1 cellular context compared by ENCODE assay signal in genomic region chr22:23856721-23857605, GRCh38.
A peak's percentile ranks its signal among the peaks of the same experiment; 100 is the strongest.
TF ChIP-seq lines count a peak whose summit lies in the region.

No MANE protein-coding gene starts in this region.

TF ChIP-seq in GM12878, 131 proteins besides CTCF, POLR2A, EP300 and RAD21 (continued from another document):
- TF ChIP-seq NKRF (conservative IDR thresholded peaks at IDR 0.05) (0 out of 2 replicates have a peak, but pooled peaks have one; percentile 22), IKZF2 (IDR thresholded peaks at IDR 0.05) (0 out of 4 replicates have a peak, but pooled peaks of 1 of the 2 experiments have one; percentile 18), POLR2AphosphoS2 (IDR thresholded peaks at IDR 0.05; ENCODE audit: low read depth, low read length) (no peak), NFIC (IDR thresholded peaks at IDR 0.05; ENCODE audit: low read depth, low read length) (no peak), MTA2 (IDR thresholded peaks at IDR 0.05; ENCODE audit: low read depth) (no peak), E2F4 (IDR thresholded peaks at IDR 0.05; ENCODE audit: low read depth, low read length) (no peak), POLR2AphosphoS5 (IDR thresholded peaks at IDR 0.05; ENCODE audit: low read length) (0 out of 2 replicates have a peak, but pooled peaks have one; percentile 22), NR2F1 (conservative IDR thresholded peaks at IDR 0.05) (peak; percentile 71), TAF1 (IDR thresholded peaks at IDR 0.05; ENCODE audit: borderline replicate concordance, low read depth, low read length) (0 out of 2 replicates have a peak, but pooled peaks have one; percentile 5), ZNF687 (IDR thresholded peaks at IDR 0.05) (0 out of 2 replicates have a peak, but pooled peaks have one; percentile 0)
